ENCODE assay signal across 1 cellular context in genomic region chr5:161966544-161966943, GRCh38.
TF ChIP-seq lines count a peak whose summit lies in the region.

No MANE protein-coding gene starts in this region.

TF ChIP-seq in GM12878, 131 proteins besides CTCF, POLR2A, EP300 and RAD21 (continued from another document):
- TF ChIP-seq, protein P1, sequence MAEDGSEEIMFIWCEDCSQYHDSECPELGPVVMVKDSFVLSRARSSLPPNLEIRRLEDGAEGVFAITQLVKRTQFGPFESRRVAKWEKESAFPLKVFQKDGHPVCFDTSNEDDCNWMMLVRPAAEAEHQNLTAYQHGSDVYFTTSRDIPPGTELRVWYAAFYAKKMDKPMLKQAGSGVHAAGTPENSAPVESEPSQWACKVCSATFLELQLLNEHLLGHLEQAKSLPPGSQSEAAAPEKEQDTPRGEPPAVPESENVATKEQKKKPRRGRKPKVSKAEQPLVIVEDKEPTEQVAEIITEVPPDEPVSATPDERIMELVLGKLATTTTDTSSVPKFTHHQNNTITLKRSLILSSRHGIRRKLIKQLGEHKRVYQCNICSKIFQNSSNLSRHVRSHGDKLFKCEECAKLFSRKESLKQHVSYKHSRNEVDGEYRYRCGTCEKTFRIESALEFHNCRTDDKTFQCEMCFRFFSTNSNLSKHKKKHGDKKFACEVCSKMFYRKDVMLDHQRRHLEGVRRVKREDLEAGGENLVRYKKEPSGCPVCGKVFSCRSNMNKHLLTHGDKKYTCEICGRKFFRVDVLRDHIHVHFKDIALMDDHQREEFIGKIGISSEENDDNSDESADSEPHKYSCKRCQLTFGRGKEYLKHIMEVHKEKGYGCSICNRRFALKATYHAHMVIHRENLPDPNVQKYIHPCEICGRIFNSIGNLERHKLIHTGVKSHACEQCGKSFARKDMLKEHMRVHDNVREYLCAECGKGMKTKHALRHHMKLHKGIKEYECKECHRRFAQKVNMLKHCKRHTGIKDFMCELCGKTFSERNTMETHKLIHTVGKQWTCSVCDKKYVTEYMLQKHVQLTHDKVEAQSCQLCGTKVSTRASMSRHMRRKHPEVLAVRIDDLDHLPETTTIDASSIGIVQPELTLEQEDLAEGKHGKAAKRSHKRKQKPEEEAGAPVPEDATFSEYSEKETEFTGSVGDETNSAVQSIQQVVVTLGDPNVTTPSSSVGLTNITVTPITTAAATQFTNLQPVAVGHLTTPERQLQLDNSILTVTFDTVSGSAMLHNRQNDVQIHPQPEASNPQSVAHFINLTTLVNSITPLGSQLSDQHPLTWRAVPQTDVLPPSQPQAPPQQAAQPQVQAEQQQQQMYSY (CRISPR knock-in tag; IDR thresholded peaks at IDR 0.05) = no peak
TF ChIP-seq in GM12878: peak in this region for 1.
